ENCODE assay signal across 1 cellular context in genomic region chr14:52220924-52221802, GRCh38.
TF ChIP-seq lines count a peak whose summit lies in the region.

No MANE protein-coding gene starts in this region.

TF ChIP-seq in GM12878, 131 proteins besides CTCF, POLR2A, EP300 and RAD21 (continued from another document):
- no peak for TF ChIP-seq WRNIP1 (IDR thresholded peaks at IDR 0.05; ENCODE audit: borderline replicate concordance, low read depth, low read length)
- no peak for TF ChIP-seq CBX5 (IDR thresholded peaks at IDR 0.05; ENCODE audit: low read depth)
- TF ChIP-seq FOXK2 (IDR thresholded peaks at IDR 0.05) = no peak
- TF ChIP-seq MTA3 (IDR thresholded peaks at IDR 0.05; ENCODE audit: borderline replicate concordance, low read length) = no peak
- no peak for TF ChIP-seq MLLT1 (IDR thresholded peaks at IDR 0.05)
- TF ChIP-seq NBN (IDR thresholded peaks at IDR 0.05) = no peak
- TF ChIP-seq, protein P1, sequence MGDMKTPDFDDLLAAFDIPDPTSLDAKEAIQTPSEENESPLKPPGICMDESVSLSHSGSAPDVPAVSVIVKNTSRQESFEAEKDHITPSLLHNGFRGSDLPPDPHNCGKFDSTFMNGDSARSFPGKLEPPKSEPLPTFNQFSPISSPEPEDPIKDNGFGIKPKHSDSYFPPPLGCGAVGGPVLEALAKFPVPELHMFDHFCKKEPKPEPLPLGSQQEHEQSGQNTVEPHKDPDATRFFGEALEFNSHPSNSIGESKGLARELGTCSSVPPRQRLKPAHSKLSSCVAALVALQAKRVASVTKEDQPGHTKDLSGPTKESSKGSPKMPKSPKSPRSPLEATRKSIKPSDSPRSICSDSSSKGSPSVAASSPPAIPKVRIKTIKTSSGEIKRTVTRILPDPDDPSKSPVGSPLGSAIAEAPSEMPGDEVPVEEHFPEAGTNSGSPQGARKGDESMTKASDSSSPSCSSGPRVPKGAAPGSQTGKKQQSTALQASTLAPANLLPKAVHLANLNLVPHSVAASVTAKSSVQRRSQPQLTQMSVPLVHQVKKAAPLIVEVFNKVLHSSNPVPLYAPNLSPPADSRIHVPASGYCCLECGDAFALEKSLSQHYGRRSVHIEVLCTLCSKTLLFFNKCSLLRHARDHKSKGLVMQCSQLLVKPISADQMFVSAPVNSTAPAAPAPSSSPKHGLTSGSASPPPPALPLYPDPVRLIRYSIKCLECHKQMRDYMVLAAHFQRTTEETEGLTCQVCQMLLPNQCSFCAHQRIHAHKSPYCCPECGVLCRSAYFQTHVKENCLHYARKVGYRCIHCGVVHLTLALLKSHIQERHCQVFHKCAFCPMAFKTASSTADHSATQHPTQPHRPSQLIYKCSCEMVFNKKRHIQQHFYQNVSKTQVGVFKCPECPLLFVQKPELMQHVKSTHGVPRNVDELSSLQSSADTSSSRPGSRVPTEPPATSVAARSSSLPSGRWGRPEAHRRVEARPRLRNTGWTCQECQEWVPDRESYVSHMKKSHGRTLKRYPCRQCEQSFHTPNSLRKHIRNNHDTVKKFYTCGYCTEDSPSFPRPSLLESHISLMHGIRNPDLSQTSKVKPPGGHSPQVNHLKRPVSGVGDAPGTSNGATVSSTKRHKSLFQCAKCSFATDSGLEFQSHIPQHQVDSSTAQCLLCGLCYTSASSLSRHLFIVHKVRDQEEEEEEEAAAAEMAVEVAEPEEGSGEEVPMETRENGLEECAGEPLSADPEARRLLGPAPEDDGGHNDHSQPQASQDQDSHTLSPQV (IDR thresholded peaks at IDR 0.05) = no peak
- TF ChIP-seq, protein P2, sequence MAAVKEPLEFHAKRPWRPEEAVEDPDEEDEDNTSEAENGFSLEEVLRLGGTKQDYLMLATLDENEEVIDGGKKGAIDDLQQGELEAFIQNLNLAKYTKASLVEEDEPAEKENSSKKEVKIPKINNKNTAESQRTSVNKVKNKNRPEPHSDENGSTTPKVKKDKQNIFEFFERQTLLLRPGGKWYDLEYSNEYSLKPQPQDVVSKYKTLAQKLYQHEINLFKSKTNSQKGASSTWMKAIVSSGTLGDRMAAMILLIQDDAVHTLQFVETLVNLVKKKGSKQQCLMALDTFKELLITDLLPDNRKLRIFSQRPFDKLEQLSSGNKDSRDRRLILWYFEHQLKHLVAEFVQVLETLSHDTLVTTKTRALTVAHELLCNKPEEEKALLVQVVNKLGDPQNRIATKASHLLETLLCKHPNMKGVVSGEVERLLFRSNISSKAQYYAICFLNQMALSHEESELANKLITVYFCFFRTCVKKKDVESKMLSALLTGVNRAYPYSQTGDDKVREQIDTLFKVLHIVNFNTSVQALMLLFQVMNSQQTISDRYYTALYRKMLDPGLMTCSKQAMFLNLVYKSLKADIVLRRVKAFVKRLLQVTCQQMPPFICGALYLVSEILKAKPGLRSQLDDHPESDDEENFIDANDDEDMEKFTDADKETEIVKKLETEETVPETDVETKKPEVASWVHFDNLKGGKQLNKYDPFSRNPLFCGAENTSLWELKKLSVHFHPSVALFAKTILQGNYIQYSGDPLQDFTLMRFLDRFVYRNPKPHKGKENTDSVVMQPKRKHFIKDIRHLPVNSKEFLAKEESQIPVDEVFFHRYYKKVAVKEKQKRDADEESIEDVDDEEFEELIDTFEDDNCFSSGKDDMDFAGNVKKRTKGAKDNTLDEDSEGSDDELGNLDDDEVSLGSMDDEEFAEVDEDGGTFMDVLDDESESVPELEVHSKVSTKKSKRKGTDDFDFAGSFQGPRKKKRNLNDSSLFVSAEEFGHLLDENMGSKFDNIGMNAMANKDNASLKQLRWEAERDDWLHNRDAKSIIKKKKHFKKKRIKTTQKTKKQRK (IDR thresholded peaks at IDR 0.05; ENCODE audit: low read depth, low read length) = no peak
- TF ChIP-seq CHD2 (IDR thresholded peaks at IDR 0.05; ENCODE audit: borderline replicate concordance, low read depth, low read length) = no peak
- TF ChIP-seq, protein P3, sequence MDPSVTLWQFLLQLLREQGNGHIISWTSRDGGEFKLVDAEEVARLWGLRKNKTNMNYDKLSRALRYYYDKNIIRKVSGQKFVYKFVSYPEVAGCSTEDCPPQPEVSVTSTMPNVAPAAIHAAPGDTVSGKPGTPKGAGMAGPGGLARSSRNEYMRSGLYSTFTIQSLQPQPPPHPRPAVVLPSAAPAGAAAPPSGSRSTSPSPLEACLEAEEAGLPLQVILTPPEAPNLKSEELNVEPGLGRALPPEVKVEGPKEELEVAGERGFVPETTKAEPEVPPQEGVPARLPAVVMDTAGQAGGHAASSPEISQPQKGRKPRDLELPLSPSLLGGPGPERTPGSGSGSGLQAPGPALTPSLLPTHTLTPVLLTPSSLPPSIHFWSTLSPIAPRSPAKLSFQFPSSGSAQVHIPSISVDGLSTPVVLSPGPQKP (IDR thresholded peaks at IDR 0.05; ENCODE audit: low read depth, low read length) = no peak
- TF ChIP-seq GATAD2B (conservative IDR thresholded peaks at IDR 0.05; ENCODE audit: low read depth) = no peak
- TF ChIP-seq SMC3 (IDR thresholded peaks at IDR 0.05; ENCODE audit: borderline replicate concordance, low read length) = no peak
- TF ChIP-seq BACH1 (IDR thresholded peaks at IDR 0.05; ENCODE audit: borderline replicate concordance) = no peak
- TF ChIP-seq SMAD5 (IDR thresholded peaks at IDR 0.05; ENCODE audit: low read depth) = no peak
- no peak for TF ChIP-seq NRF1 (conservative IDR thresholded peaks at IDR 0.05; ENCODE audit: low read depth, low read length)
- TF ChIP-seq SREBF1 (IDR thresholded peaks at IDR 0.05; ENCODE audit: low read length) = no peak
- TF ChIP-seq RUNX3 (IDR thresholded peaks at IDR 0.05; ENCODE audit: low read length) = no peak
TF ChIP-seq in GM12878: peak in this region for 0.
